In the genomic region with DNA sequence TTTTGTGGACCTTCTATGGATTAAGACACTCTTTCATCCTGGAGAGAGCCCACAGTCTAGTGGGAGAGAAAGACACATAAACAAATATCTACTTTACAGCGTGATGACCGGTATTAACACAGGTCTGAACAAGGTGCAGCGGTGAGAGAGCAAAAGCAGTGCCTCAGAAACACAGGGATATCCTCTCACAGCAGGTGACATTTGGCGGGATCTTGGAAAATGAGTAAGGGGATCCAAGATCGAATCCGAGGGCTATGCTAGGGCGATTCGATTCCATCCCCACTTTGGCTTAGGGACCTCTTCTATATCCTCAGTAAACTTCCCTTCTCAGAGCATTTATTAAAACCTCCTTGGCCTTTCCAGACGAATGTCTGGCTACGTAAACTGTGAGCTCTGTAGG, we compare ENCODE assay signal across 8 cellular contexts. TPM values are rescaled to one million over a fixed set of nuclear protein-coding genes. Genes with fewer than 3 reads are reported as not detected.
DNase-seq lines count a peak whose midpoint lies in the region; ATAC-seq, FAIRE-seq and TF ChIP-seq lines count a peak whose summit lies in the region.

No MANE protein-coding gene starts in this region.

- peak overlapping the region; percentile 65 to 92 (median 82) for H3K4me3 ChIP-seq in heart left ventricle
- H3K4me3 ChIP-seq in iPS-15b (ENCODE audit: low read depth, low read length) = peak overlapping the region; percentile 92

- peak overlapping the region; percentile 99 for H3K4me3 Mint-ChIP-seq in activated B cell treated with CpG ODN at 0.5 μM for 24 hours
- peak overlapping the region; percentile 95 to 96 for H3K4me3 Mint-ChIP-seq in stimulated activated naive CD8-positive, alpha-beta T cell treated with anti-CD3 and anti-CD28 coated beads, Interleukin-15, amount 100 ng/mL, for 72 hours

- peaks cover 51% of the 10 kb centered on the region for H3K4me1 Mint-ChIP-seq in activated B cell treated with CpG ODN at 0.5 μM for 24 hours
- H3K4me1 Mint-ChIP-seq in stimulated activated naive CD8-positive, alpha-beta T cell treated with anti-CD3 and anti-CD28 coated beads, Interleukin-15, amount 100 ng/mL, for 72 hours = peaks cover 50% of the 10 kb centered on the region

- WGBS in heart left ventricle, 4 donors = 5 to 7% (median 5%) methylated on average over 10 of the region's 10 CpGs

- no peak for ATAC-seq in heart left ventricle
- no peak for ATAC-seq in Right ventricle myocardium superior (ENCODE audit: poor library complexity)
- ATAC-seq in activated B cell treated with CpG ODN at 0.5 μM for 24 hours (ENCODE audit: low read depth) = no peak
- ATAC-seq in stimulated activated naive CD8-positive, alpha-beta T cell treated with anti-CD3 and anti-CD28 coated beads, Interleukin-15, amount 100 ng/mL, for 72 hours = no peak

- H3K27me3 ChIP-seq in heart left ventricle = no peaks in the 10 kb centered on the region
- H3K27me3 ChIP-seq in iPS-15b (ENCODE audit: control insufficient read depth, insufficient read depth, low read length) = no peaks in the 10 kb centered on the region

- peak overlapping the region; percentile 97 for H3K27ac Mint-ChIP-seq in activated B cell treated with CpG ODN at 0.5 μM for 24 hours
- H3K27ac Mint-ChIP-seq in stimulated activated naive CD8-positive, alpha-beta T cell treated with anti-CD3 and anti-CD28 coated beads, Interleukin-15, amount 100 ng/mL, for 72 hours = peak overlapping the region; percentile 97 to 99

- POLR2A ChIA-PET in activated B cell treated with CpG ODN at 0.5 μM for 24 hours (lab: Charles Lee) = interaction anchor here (0.6 to 1.6 kb wide), 5 partner anchors 129 to 1946 kb away, joined by 3 to 7 read pairs (median 5); a partner anchor contains a TSS

- H3K36me3 Mint-ChIP-seq in activated B cell treated with CpG ODN at 0.5 μM for 24 hours (ENCODE audit: low read depth) = peaks cover 26% of the 10 kb centered on the region

- no peaks in the 10 kb centered on the region for H3K9me3 Mint-ChIP-seq in activated B cell treated with CpG ODN at 0.5 μM for 24 hours
- H3K9me3 Mint-ChIP-seq in stimulated activated naive CD8-positive, alpha-beta T cell treated with anti-CD3 and anti-CD28 coated beads, Interleukin-15, amount 100 ng/mL, for 72 hours = no peaks in the 10 kb centered on the region

- no peak for FAIRE-seq in RCC 7860 (lab: Jason Lieb, UNC)

- H3K4me1 ChIP-seq in heart left ventricle (peaks cover 9 to 67% (median 56%) of the 10 kb centered on the region in 12 donors), iPS-15b (ENCODE audit: control insufficient read depth, insufficient read depth, low read length) (peaks cover 3% of the 10 kb centered on the region)

- H3K27me3 Mint-ChIP-seq in activated B cell treated with CpG ODN at 0.5 μM for 24 hours = no peaks in the 10 kb centered on the region
- H3K27me3 Mint-ChIP-seq in stimulated activated naive CD8-positive, alpha-beta T cell treated with anti-CD3 and anti-CD28 coated beads, Interleukin-15, amount 100 ng/mL, for 72 hours = no peaks in the 10 kb centered on the region

- no peak for TF ChIP-seq CTCF in heart left ventricle (IDR thresholded peaks at IDR 0.05)
- no peak for TF ChIP-seq CTCF in activated B cell treated with CpG ODN at 0.5 μM for 24 hours (IDR thresholded peaks at IDR 0.05)

- H3K27ac ChIP-seq in heart left ventricle = peak overlapping the region in 11 of 12 donors; percentile 79 to 99 (median 96)

- intact Hi-C loops in heart left ventricle (cut with DNase I) (loop anchor here in 2 of 10 donors (2.0 to 10.0 kb wide), 2 partner anchors 114 to 118 kb away; a partner anchor contains a TSS), Right ventricle myocardium superior (cut with DNase I) (no loop called here), activated B cell treated with CpG ODN at 0.5 μM for 24 hours (cut with micrococcal nuclease) (loop anchor here (5.0 kb wide), 1 partner anchor 1793 kb away; a partner anchor contains a TSS), posterior cingulate gyrus (cut with DNase I) (loop anchor here (5.0 to 10.0 kb wide), 2 partner anchors 117 to 194 kb away; a partner anchor contains a TSS)

- DNase-seq in heart left ventricle (no peak), Right ventricle myocardium superior (no peak), activated B cell treated with CpG ODN at 0.5 μM for 24 hours (no peak), posterior cingulate gyrus (no peak), epidermal melanocyte (ENCODE audit: insufficient read length, low spot score) (no peak), RCC 7860 (ENCODE audit: low spot score) (no peak)
- no peak for DNase-seq in stimulated activated naive CD8-positive, alpha-beta T cell treated with anti-CD3 and anti-CD28 coated beads, Interleukin-15, amount 100 ng/mL, for 72 hours

- H3K36me3 ChIP-seq in heart left ventricle (peaks cover 0 to 20% (median 6%) of the 10 kb centered on the region in 9 donors), iPS-15b (ENCODE audit: control insufficient read depth, insufficient read depth, low read length) (no peaks in the 10 kb centered on the region)

- H3K9me3 ChIP-seq in heart left ventricle = no peaks in the 10 kb centered on the region
- H3K9me3 ChIP-seq in iPS-15b (ENCODE audit: control insufficient read depth, insufficient read depth, low read length) = no peaks in the 10 kb centered on the region

- TF ChIP-seq POLR2A in heart left ventricle (IDR thresholded peaks at IDR 0.05) = no peak

- H3K9ac ChIP-seq in iPS-15b (ENCODE audit: low read depth, low read length) = peak overlapping the region; percentile 68

- CTCF ChIA-PET in activated B cell treated with CpG ODN at 0.5 μM for 24 hours (lab: Charles Lee) = interaction anchor here (0.9 kb wide), 2 partner anchors 129 to 852 kb away, joined by 4 to 5 read pairs; a partner anchor contains a TSS

RNA-seq across cellular contexts. Expression of a gene that starts 0.7 kb away (rescaled TPM):
- total RNA-seq in heart left ventricle (100 to 1,000 TPM; 106 to 211 (median 167) TPM), Right ventricle myocardium superior (154 TPM), activated B cell treated with CpG ODN at 0.5 μM for 24 hours (27.8 and 29.4 TPM in 2 replicates)
- 100 to 1,000 TPM; 130 to 169 TPM for polyA plus RNA-seq in heart left ventricle

RNA-seq across cellular contexts. Expression of a gene that starts 1.2 kb away (rescaled TPM):
- total RNA-seq in heart left ventricle = 100 to 1,000 TPM in 1 of 9 donors, 10 to 100 TPM in 8; 67.3 to 103 (median 91.7) TPM
- 100 to 1,000 TPM in 1 of 2 donors, 10 to 100 TPM in 1; 37.6 to 232 TPM for polyA plus RNA-seq in heart left ventricle
- total RNA-seq in Right ventricle myocardium superior = 93.1 TPM
- total RNA-seq in activated B cell treated with CpG ODN at 0.5 μM for 24 hours = 84.4 and 96.7 TPM in 2 replicates

RNA-seq across cellular contexts. Expression of a gene that starts 53.1 kb away (rescaled TPM):
- total RNA-seq in heart left ventricle = 1 to 10 TPM in 2 of 9 donors, under 1 TPM in 3, not detected in 4; 0.30 to 2.6 (median 0.90) TPM
- under 1 TPM; 0.76 to 0.87 TPM for polyA plus RNA-seq in heart left ventricle
- not detected for total RNA-seq in Right ventricle myocardium superior
- not detected in 2 replicates for total RNA-seq in activated B cell treated with CpG ODN at 0.5 μM for 24 hours
